9 cellular contexts compared by ENCODE assay signal in the genomic region with DNA sequence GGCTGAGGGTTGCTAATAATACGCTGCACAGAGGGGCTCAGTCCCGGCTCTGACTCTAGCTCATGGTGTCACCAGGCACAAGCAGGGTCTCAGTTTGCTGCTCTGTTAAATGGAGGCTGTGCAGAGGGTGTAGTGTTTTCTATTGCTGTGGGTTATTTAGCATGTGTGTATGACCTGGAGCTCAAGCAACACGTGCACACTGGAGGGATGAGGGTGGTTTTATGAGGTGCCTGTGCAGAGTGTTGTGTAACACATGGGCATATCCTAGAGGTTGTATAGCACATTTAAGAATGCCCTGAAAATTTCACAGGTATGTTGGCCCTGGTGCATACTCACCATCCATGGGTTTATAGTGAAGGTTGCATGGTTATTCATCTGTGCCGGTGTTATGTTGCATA. TPM values are rescaled to one million over a fixed set of nuclear protein-coding genes. Genes with fewer than 3 reads are reported as not detected.
DNase-seq lines count a peak whose midpoint lies in the region; ATAC-seq and TF ChIP-seq lines count a peak whose summit lies in the region.
"Had no signal": no experiment of that assay in that cellular context is flagged by ENCODE, and none has a peak within 500 bp of the region (broad histone marks: within the 10 kb centered on the region; RNA-seq: fewer than 3 reads in every experiment).

No MANE protein-coding gene starts in this region.

- H3K9me3 ChIP-seq in iPS-20b (ENCODE audit: insufficient read depth, low read depth, low read length) (no peaks in the 10 kb centered on the region), tibial artery (no peaks in the 10 kb centered on the region)

- intact Hi-C loops in tibial artery (cut with DNase I; ENCODE audit: low total_unique reads): loop anchor here (1.0 kb wide), 1 partner anchor 14 kb away; no protein-coding TSS in a partner anchor

- TF ChIP-seq CTCF in tibial artery (IDR thresholded peaks at IDR 0.05): no peak

- DNase-seq in activated naive CD4-positive, alpha-beta T cell treated with anti-CD3 and anti-CD28 coated beads, Interleukin-2, amount 50 U/mL, for 72 hours (ENCODE audit: low spot score in 2 of 2): no peak
- DNase-seq in tibial artery: no peak
- DNase-seq in NCI-H146 (lab: John Stamatoyannopoulos, UW): no peak
- DNase-seq: cortex of kidney, NCI-H2029 treated with DMSO at 0.1 percent for 48 hours had no signal

- peak overlapping the region; percentile 56; the same call in 1 of the 2 replicates for H3K9ac ChIP-seq in iPS-20b (ENCODE audit: low read depth, low read length)

- H3K27ac ChIP-seq in iPS-20b (ENCODE audit: low read length) (no peak overlapping the region), tibial artery (peak overlapping the region; percentile 93 to 94)
- H3K27ac ChIP-seq: 22Rv1 had no signal

- no peak overlapping the region for H3K4me3 Mint-ChIP-seq in activated naive CD4-positive, alpha-beta T cell treated with anti-CD3 and anti-CD28 coated beads, Interleukin-2, amount 50 U/mL, for 24 hours

- H3K36me3 ChIP-seq in iPS-20b (ENCODE audit: insufficient read depth, low read depth, low read length): no peaks in the 10 kb centered on the region
- peaks cover 16 to 58% (median 29%) of the 10 kb centered on the region in 3 donors for H3K36me3 ChIP-seq in tibial artery

- peaks cover 5% of the 10 kb centered on the region; the same call in 1 of the 2 replicates for H3K4me1 ChIP-seq in iPS-20b (ENCODE audit: insufficient read depth, low read length)
- peaks cover 9 to 72% (median 64%) of the 10 kb centered on the region in 4 donors for H3K4me1 ChIP-seq in tibial artery

- H3K27ac Mint-ChIP-seq in activated naive CD4-positive, alpha-beta T cell treated with anti-CD3 and anti-CD28 coated beads, Interleukin-2, amount 50 U/mL, for 24 hours: peak overlapping the region; percentile 19
- peak overlapping the region in 1 of 2 donors; percentile 35 for H3K27ac Mint-ChIP-seq in activated naive CD4-positive, alpha-beta T cell treated with anti-CD3 and anti-CD28 coated beads, Interleukin-2, amount 50 U/mL, for 72 hours

- no peaks in the 10 kb centered on the region for H3K27me3 Mint-ChIP-seq in activated naive CD4-positive, alpha-beta T cell treated with anti-CD3 and anti-CD28 coated beads, Interleukin-2, amount 50 U/mL, for 24 hours

- H3K9me3 Mint-ChIP-seq in activated naive CD4-positive, alpha-beta T cell treated with anti-CD3 and anti-CD28 coated beads, Interleukin-2, amount 50 U/mL, for 24 hours: no peaks in the 10 kb centered on the region
- H3K9me3 Mint-ChIP-seq in activated naive CD4-positive, alpha-beta T cell treated with anti-CD3 and anti-CD28 coated beads, Interleukin-2, amount 50 U/mL, for 72 hours: no peaks in the 10 kb centered on the region

- ATAC-seq in activated naive CD4-positive, alpha-beta T cell treated with anti-CD3 and anti-CD28 coated beads, Interleukin-2, amount 50 U/mL, for 72 hours: no peak
- no peak for ATAC-seq in HG03108 (IDR thresholded peaks at IDR 0.05; ENCODE audit: unreplicated experiment)

- peaks cover 3% of the 10 kb centered on the region for H3K36me3 Mint-ChIP-seq in activated naive CD4-positive, alpha-beta T cell treated with anti-CD3 and anti-CD28 coated beads, Interleukin-2, amount 50 U/mL, for 24 hours
- H3K36me3 Mint-ChIP-seq in activated naive CD4-positive, alpha-beta T cell treated with anti-CD3 and anti-CD28 coated beads, Interleukin-2, amount 50 U/mL, for 72 hours: no peaks in the 10 kb centered on the region

- H3K27me3 ChIP-seq in iPS-20b (ENCODE audit: insufficient read depth, low read length) (no peaks in the 10 kb centered on the region), tibial artery (no peaks in the 10 kb centered on the region)

- H3K4me1 Mint-ChIP-seq in activated naive CD4-positive, alpha-beta T cell treated with anti-CD3 and anti-CD28 coated beads, Interleukin-2, amount 50 U/mL, for 24 hours: peaks cover 41% of the 10 kb centered on the region

- H3K4me3 ChIP-seq in iPS-20b (ENCODE audit: low read length) (no peak overlapping the region), tibial artery (peak overlapping the region; percentile 14 to 29)

RNA-seq across cellular contexts. Expression of a gene that starts 13.3 kb away (rescaled TPM):
- total RNA-seq in activated naive CD4-positive, alpha-beta T cell treated with anti-CD3 and anti-CD28 coated beads, Interleukin-2, amount 50 U/mL, for 72 hours: 10 to 100 TPM; 14.5 to 19.3 TPM

RNA-seq across cellular contexts. Expression of a gene that starts 21.9 kb away (rescaled TPM):
- total RNA-seq in activated naive CD4-positive, alpha-beta T cell treated with anti-CD3 and anti-CD28 coated beads, Interleukin-2, amount 50 U/mL, for 72 hours: 100 to 1,000 TPM; 106 to 133 TPM

RNA-seq across cellular contexts. Expression of a gene that starts 24.3 kb away (rescaled TPM):
- 10 to 100 TPM in 1 of 2 donors, 1 to 10 TPM in 1; 4.8 to 26.7 TPM for total RNA-seq in activated naive CD4-positive, alpha-beta T cell treated with anti-CD3 and anti-CD28 coated beads, Interleukin-2, amount 50 U/mL, for 72 hours

RNA-seq across cellular contexts. Expression of a gene that starts 45.7 kb away (rescaled TPM):
- total RNA-seq in activated naive CD4-positive, alpha-beta T cell treated with anti-CD3 and anti-CD28 coated beads, Interleukin-2, amount 50 U/mL, for 72 hours: 100 to 1,000 TPM in 1 of 2 donors, 10 to 100 TPM in 1; 83.4 to 140 TPM
